In genomic region chr6:142075516-142076101, GRCh38 we compare ENCODE assay signal across 1 cellular context.
TF ChIP-seq lines count a peak whose summit lies in the region.

No MANE protein-coding gene starts in this region.

TF ChIP-seq in GM23338, 12 proteins besides CTCF, POLR2A, EP300 and RAD21:
- TF ChIP-seq ZNF462 (CRISPR knock-in tag; IDR thresholded peaks at IDR 0.05) (no peak; the same call in 1 of the 2 replicates), EZH2 (IDR thresholded peaks at IDR 0.05; ENCODE audit: low read depth, unreplicated experiment) (no peak), NANOG (IDR thresholded peaks at IDR 0.05; ENCODE audit: borderline replicate concordance) (no peak), CREB1 (CRISPR knock-in tag; IDR thresholded peaks at IDR 0.05; ENCODE audit: low read depth) (no peak), STAT1 (IDR thresholded peaks at IDR 0.05; ENCODE audit: unreplicated experiment) (no peak), JUNB (IDR thresholded peaks at IDR 0.05; ENCODE audit: unreplicated experiment) (no peak), ZNF331 (CRISPR knock-in tag; IDR thresholded peaks at IDR 0.05; ENCODE audit: low read depth) (no peak), POLR2AphosphoS5 (IDR thresholded peaks at IDR 0.05; ENCODE audit: low read depth) (no peak), EZH2phosphoT487 (IDR thresholded peaks at IDR 0.05; ENCODE audit: unreplicated experiment) (no peak), ZNF114 (CRISPR knock-in tag; IDR thresholded peaks at IDR 0.05) (no peak), REST (IDR thresholded peaks at IDR 0.05; ENCODE audit: unreplicated experiment) (no peak), ETS1 (IDR thresholded peaks at IDR 0.05) (no peak)
